In genomic region chr20:31560900-31561598, GRCh38 we compare ENCODE assay signal across 9 cellular contexts. TPM values are rescaled to one million over a fixed set of nuclear protein-coding genes. Genes with fewer than 3 reads are reported as not detected.
DNase-seq lines count a peak whose midpoint lies in the region; TF ChIP-seq lines count a peak whose summit lies in the region.
"Had no signal": no experiment of that assay in that cellular context is flagged by ENCODE, and none has a peak within 500 bp of the region (broad histone marks: within the 10 kb centered on the region; RNA-seq: fewer than 3 reads in every experiment).

No MANE protein-coding gene starts in this region.

- 96% methylated on average over 6 of the region's 6 CpGs for WGBS in HUES64

- H3K4me3 ChIP-seq in HUES64 (ENCODE audit: low read length) (no peak overlapping the region), brain microvascular endothelial cell (ENCODE audit: low read depth, low read length) (no peak overlapping the region)
- H3K4me3 ChIP-seq: testis had no signal

- H3K27me3 ChIP-seq in HUES64 (ENCODE audit: insufficient read depth, low read length) (no peaks in the 10 kb centered on the region), brain microvascular endothelial cell (replicated peaks) (no peaks in the 10 kb centered on the region)
- H3K27me3 ChIP-seq: testis had no signal

- H3K27ac ChIP-seq in HUES64 (ENCODE audit: low read depth, low read length) (peak overlapping the region; percentile 48; the same call in 1 of the 2 replicates), brain microvascular endothelial cell (peak overlapping the region; percentile 85), substantia nigra (ENCODE audit: low read depth, low read length, poor library complexity, severe bottlenecking) (no peak overlapping the region)
- H3K27ac ChIP-seq: testis had no signal

- DNase-seq in AG08396 (ENCODE audit: low spot score): peak; percentile 86
- peak; percentile 95 for DNase-seq in brain microvascular endothelial cell
- peak; percentile 77 for DNase-seq in mucosa of gallbladder (ENCODE audit: low spot score)
- DNase-seq in NCI-H526 (lab: John Stamatoyannopoulos, UW): no peak
- DNase-seq in NCI-H1436 treated with DMSO at 0.1 percent for 48 hours (lab: John Stamatoyannopoulos, UW): no peak
- DNase-seq in substantia nigra (lab: John Stamatoyannopoulos, UW): no peak
- DNase-seq in posterior vena cava (ENCODE audit: low spot score): no peak
- DNase-seq: testis had no signal

- no peaks in the 10 kb centered on the region for H3K9me3 ChIP-seq in HUES64 (ENCODE audit: insufficient read depth, low read depth, low read length)
- H3K9me3 ChIP-seq: testis had no signal

- H3K9ac ChIP-seq in HUES64 (ENCODE audit: low read depth, low read length): no peak overlapping the region

- in situ Hi-C loops in brain microvascular endothelial cell (cut with HindIII; ENCODE audit: low pct_ligation_motif_present, low sequenced_read_pairs): no loop called here

- intact Hi-C loops in posterior vena cava (cut with DNase I): loop anchor here in 1 of 2 donors (10.0 kb wide), 1 partner anchor 164 kb away; the partner anchor contains the start of gene BCL2L1

- no peak for TF ChIP-seq CTCF in brain microvascular endothelial cell (IDR thresholded peaks at IDR 0.05; ENCODE audit: low read depth, low read length, missing control alignments)

- H3K4me1 ChIP-seq in HUES64 (ENCODE audit: insufficient read depth, low read length): peaks cover 6% of the 10 kb centered on the region
- H3K4me1 ChIP-seq: testis had no signal

- H3K36me3 ChIP-seq in HUES64 (ENCODE audit: insufficient read depth, low read length): peaks cover 55% of the 10 kb centered on the region
- peaks cover 39% of the 10 kb centered on the region for H3K36me3 ChIP-seq in brain microvascular endothelial cell (replicated peaks)

RNA-seq across cellular contexts. Expression of gene ID1, which starts 44.0 kb away (rescaled TPM):
- 115 TPM for polyA plus RNA-seq in HUES64 (2013, experiment 1 of 2)
- 95.7 TPM for polyA plus RNA-seq in HUES64 (2013, experiment 2 of 2)
- total RNA-seq in mucosa of gallbladder (59.7 TPM), posterior vena cava (100 to 1,000 TPM; 117 to 145 TPM)

RNA-seq across cellular contexts. Expression of gene HM13, which starts 46.8 kb away (rescaled TPM):
- 88.7 TPM for polyA plus RNA-seq in HUES64 (2013, experiment 1 of 2)
- polyA plus RNA-seq in HUES64 (2013, experiment 2 of 2): 72.9 TPM
- total RNA-seq in mucosa of gallbladder (204 TPM), posterior vena cava (100 to 1,000 TPM; 118 TPM)

Comparison
In these comparisons a context has a peak if more than half of its experiments do, and no peak if none do; other contexts are left out.
1. DNase-seq: peak in AG08396 (single experiment), brain microvascular endothelial cell (single experiment) and mucosa of gallbladder (single experiment); none in NCI-H526 (0 of 2), NCI-H1436 treated with DMSO at 0.1 percent for 48 hours (single experiment), substantia nigra (0 of 49) and posterior vena cava (single experiment).